ENCODE assay signal across 8 cellular contexts in the genomic region with DNA sequence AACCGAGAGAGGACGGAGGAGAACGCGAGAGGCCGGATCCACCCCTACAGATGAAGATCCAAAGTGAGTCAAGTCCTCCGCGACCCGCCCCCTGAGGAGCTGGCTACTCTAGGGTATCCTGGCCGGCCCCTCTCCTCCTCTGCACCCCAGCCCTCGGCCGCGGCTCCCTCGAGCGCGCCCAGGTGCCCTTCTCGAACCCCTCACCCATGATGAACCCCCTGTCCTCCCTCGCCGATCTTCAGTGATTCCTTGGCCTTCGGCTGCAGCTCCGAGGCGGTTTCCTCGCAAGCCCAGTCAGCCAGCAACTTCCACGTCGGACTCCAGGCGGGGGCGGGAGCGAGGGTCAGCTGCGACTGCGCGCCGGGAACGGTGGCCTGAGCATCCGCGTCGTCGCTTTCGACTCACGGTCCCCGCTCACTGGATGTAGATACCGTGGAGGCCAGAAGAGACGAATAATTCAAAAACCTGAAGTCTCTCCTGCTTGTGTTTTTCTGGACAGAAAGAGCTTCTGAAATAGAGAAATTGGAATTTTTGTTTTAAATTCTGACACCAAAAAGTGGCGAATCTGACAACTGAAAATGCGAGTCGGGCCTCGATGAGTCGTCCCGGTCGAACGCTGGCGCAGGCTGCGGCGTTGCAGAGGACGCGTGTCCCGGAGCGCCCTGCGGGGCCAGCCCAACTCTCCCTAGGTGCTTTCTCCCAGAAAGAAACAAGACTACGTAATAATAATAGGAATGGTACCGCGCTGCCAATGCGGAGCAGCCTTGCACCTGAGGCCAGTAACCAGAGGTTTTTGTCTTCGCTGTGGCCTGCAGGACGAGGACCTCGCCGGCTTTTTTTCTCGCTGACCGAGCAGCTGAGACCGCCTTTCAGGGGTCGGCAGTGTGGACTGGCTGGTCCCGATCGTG. TPM values are rescaled to one million over a fixed set of nuclear protein-coding genes. Genes with fewer than 3 reads are reported as not detected.
DNase-seq lines count a peak whose midpoint lies in the region; ATAC-seq and TF ChIP-seq lines count a peak whose summit lies in the region.

A gene (minus strand): TSS at position 335 of the 908 bp plus-strand sequence. CDS start 127 bp downstream, at position 208.

- H4K20me1 ChIP-seq in osteoblast (ENCODE audit: insufficient read depth, low read length), result peaks cover 31% of the 10 kb centered on the region

- intact Hi-C loops in testis (cut with DNase I; ENCODE audit: low total_unique reads), result no loop called here

- H3K9me3 ChIP-seq in osteoblast (ENCODE audit: low read depth, low read length), result no peaks in the 10 kb centered on the region
- H3K9me3 ChIP-seq in testis, result no peaks in the 10 kb centered on the region

- CTCF ChIA-PET in GM10248 (lab: Yijun Ruan, JAX), result interaction anchor here (1.1 to 2.1 kb wide), 5 partner anchors 12 to 1403 kb away, joined by 3 to 18 read pairs (median 4); no protein-coding TSS in a partner anchor

- POLR2A ChIA-PET in GM10248 (lab: Yijun Ruan, JAX), result no interaction called here

- no peaks in the 10 kb centered on the region for H3K27me3 ChIP-seq in osteoblast (ENCODE audit: insufficient read depth, low read length)
- H3K27me3 ChIP-seq in testis, result no peaks in the 10 kb centered on the region

- peak within 1 kb of the TSS; percentile 91 for H2AFZ ChIP-seq in osteoblast (ENCODE audit: low read length)

- H3K4me1 ChIP-seq in osteoblast (ENCODE audit: insufficient read depth, low read length), result peaks cover 10% of the 10 kb centered on the region
- peaks cover 10% of the 10 kb centered on the region for H3K4me1 ChIP-seq in testis

- H3K4me3 ChIP-seq in NB4 (ENCODE audit: low read depth, low read length) (peak within 1 kb of the TSS; percentile 92), osteoblast (ENCODE audit: insufficient read depth, low read length) (peak within 1 kb of the TSS; percentile 95), testis (peak within 1 kb of the TSS; percentile 71 to 97)

- H3K36me3 ChIP-seq in osteoblast (ENCODE audit: insufficient read depth, low read length) (peaks cover 5% of the 10 kb centered on the region), testis (ENCODE audit: low read depth, missing control alignments) (no peaks in the 10 kb centered on the region)

- H3K9me3 Mint-ChIP-seq in activated naive CD4-positive, alpha-beta T cell treated with anti-CD3 and anti-CD28 coated beads, Interleukin-2, amount 50 U/mL, for 72 hours, result no peaks in the 10 kb centered on the region

- H3K4me2 ChIP-seq in osteoblast (ENCODE audit: insufficient read depth, low read length), result peak within 1 kb of the TSS; percentile 80

- H3K27ac ChIP-seq in osteoblast (ENCODE audit: low read depth, low read length) (peak within 1 kb of the TSS; percentile 99), testis (peak within 1 kb of the TSS; percentile 89 to 96)

- peaks cover 50% of the 10 kb centered on the region for H3K79me2 ChIP-seq in osteoblast (ENCODE audit: insufficient read depth, low read length)

- WGBS in testis, 2 donors, result 0% methylated on average over 22 to 71 of the region's 71 CpGs

- peaks cover 0 to 8% of the 10 kb centered on the region in 2 donors for H3K36me3 Mint-ChIP-seq in activated naive CD4-positive, alpha-beta T cell treated with anti-CD3 and anti-CD28 coated beads, Interleukin-2, amount 50 U/mL, for 72 hours

- TF ChIP-seq POLR2A in NB4 (IDR thresholded peaks at IDR 0.05; ENCODE audit: extremely low read depth, insufficient read length) (peak; percentile 87), testis (IDR thresholded peaks at IDR 0.05) (no peak)

- peak within 1 kb of the TSS; percentile 96 to 99 for H3K27ac Mint-ChIP-seq in activated naive CD4-positive, alpha-beta T cell treated with anti-CD3 and anti-CD28 coated beads, Interleukin-2, amount 50 U/mL, for 72 hours

- no peak for TF ChIP-seq CTCF in GM10248 (IDR thresholded peaks at IDR 0.05; ENCODE audit: control extremely low read depth, extremely low read depth, low read depth, missing control alignments)
- TF ChIP-seq CTCF in NB4 (IDR thresholded peaks at IDR 0.05; ENCODE audit: low read depth, low read length), result no peak
- TF ChIP-seq CTCF in osteoblast (IDR thresholded peaks at IDR 0.05; ENCODE audit: extremely low read depth, low read depth, low read length), result no peak
- TF ChIP-seq CTCF in testis (IDR thresholded peaks at IDR 0.05), result peak in 1 of 3 experiments; percentile 20

- DNase-seq in GM10248 (ENCODE audit: extremely low spot score) (peak; percentile 87), NB4 (ENCODE audit: low read depth) (peak; percentile 95), SKM-1 (lab: John Stamatoyannopoulos, UW; ENCODE audit: unreplicated experiment) (peak; percentile 58), glomerular visceral epithelial cell (ENCODE audit: extremely low spot score) (peak; percentile 81), osteoblast (ENCODE audit: insufficient read length, low spot score, missing footprints) (peak; percentile 95), testis (peak; percentile 89)
- DNase-seq in activated naive CD4-positive, alpha-beta T cell treated with anti-CD3 and anti-CD28 coated beads, Interleukin-2, amount 50 U/mL, for 72 hours (ENCODE audit: low spot score in 2 of 2), result peak; percentile 82

- peak; percentile 72 for ATAC-seq in HG02571 (IDR thresholded peaks at IDR 0.05; ENCODE audit: unreplicated experiment)
- ATAC-seq in activated naive CD4-positive, alpha-beta T cell treated with anti-CD3 and anti-CD28 coated beads, Interleukin-2, amount 50 U/mL, for 72 hours, result peak; percentile 82 to 86

RNA-seq across cellular contexts. Expression of the gene that starts here (rescaled TPM):
- total RNA-seq in activated naive CD4-positive, alpha-beta T cell treated with anti-CD3 and anti-CD28 coated beads, Interleukin-2, amount 50 U/mL, for 72 hours, result 10 to 100 TPM; 23.5 to 55.2 TPM
- 90.8 and 94.9 TPM in 2 replicates for total RNA-seq in osteoblast
- 10 to 100 TPM; 60.6 to 65.2 TPM for total RNA-seq in testis
- 80.7 TPM for polyA plus RNA-seq in testis (ENCODE audit: insufficient read depth, low read depth, low replicate concordance)

Comparison
In these comparisons a context has a peak if more than half of its experiments do, and no peak if none do; other contexts are left out.
1. Peak in every context shown above with its lines: DNase-seq, ATAC-seq, H3K4me3 ChIP-seq and H3K27ac ChIP-seq.